9 cellular contexts compared by ENCODE assay signal in genomic region chr12:124387510-124387855, GRCh38.
DNase-seq lines count a peak whose midpoint lies in the region; ATAC-seq, FAIRE-seq and TF ChIP-seq lines count a peak whose summit lies in the region.
"Had no signal": no experiment of that assay in that cellular context is flagged by ENCODE, and none has a peak within 500 bp of the region (broad histone marks: within the 10 kb centered on the region; RNA-seq: fewer than 3 reads in every experiment).

No MANE protein-coding gene starts in this region.

- H3K36me3 ChIP-seq in K562 (ENCODE audit: control insufficient read depth, insufficient read depth, low read length), result peaks cover 30% of the 10 kb centered on the region; the same call in 1 of the 3 replicates

- H4K20me1 ChIP-seq in K562 (replicated peaks; ENCODE audit: control insufficient read depth, insufficient read depth, low read length), result no peaks in the 10 kb centered on the region; the same call in 1 of the 2 replicates

- no peaks in the 10 kb centered on the region for H3K27me3 ChIP-seq in K562 (ENCODE audit: control insufficient read depth in 2 of 2, insufficient read depth in 2 of 2, low read length in 2 of 2)

- no peaks in the 10 kb centered on the region for H3K9me3 ChIP-seq in K562 (replicated peaks; ENCODE audit: control insufficient read depth, insufficient read depth, low read depth, low read length)

- no peak overlapping the region for H3K9ac ChIP-seq in K562 (ENCODE audit: insufficient read depth in 1 of 2, low read depth in 2 of 2, low read length in 2 of 2)

- intact Hi-C loops in K562 (cut with micrococcal nuclease), result no loop called here
- intact Hi-C loops in activated CD8-positive, alpha-beta T cell treated with anti-CD3 and anti-CD28 coated beads for 36 hours (cut with micrococcal nuclease), result no loop called here

- WGBS in K562 (ENCODE audit: insufficient coverage, low coverage, missing lambda C conversion rate), result 96% methylated on average over 5 of the region's 22 CpGs

- no peaks in the 10 kb centered on the region for H3K79me2 ChIP-seq in K562 (ENCODE audit: control insufficient read depth, insufficient read depth, low read length)

- no peaks in the 10 kb centered on the region for H3K27me3 Mint-ChIP-seq in stimulated activated memory B cell treated with anti-CD40 and anti-IgM and Interleukin-4, amounts not matched to agents 10 μg/mL and 1 μg/mL and 100 μg/mL, for 72 hours
- no peaks in the 10 kb centered on the region for H3K27me3 Mint-ChIP-seq in activated CD8-positive, alpha-beta T cell treated with anti-CD3 and anti-CD28 coated beads for 36 hours

- H3K27ac Mint-ChIP-seq in stimulated activated memory B cell treated with anti-CD40 and anti-IgM and Interleukin-4, amounts not matched to agents 10 μg/mL and 1 μg/mL and 100 μg/mL, for 72 hours, result peak overlapping the region; percentile 19
- no peak overlapping the region for H3K27ac Mint-ChIP-seq in activated CD8-positive, alpha-beta T cell treated with anti-CD3 and anti-CD28 coated beads for 36 hours

- no peak overlapping the region for H3K4me3 Mint-ChIP-seq in stimulated activated memory B cell treated with anti-CD40 and anti-IgM and Interleukin-4, amounts not matched to agents 10 μg/mL and 1 μg/mL and 100 μg/mL, for 72 hours
- H3K4me3 Mint-ChIP-seq in activated CD8-positive, alpha-beta T cell treated with anti-CD3 and anti-CD28 coated beads for 36 hours, result no peak overlapping the region

- H3K27ac ChIP-seq in K562 (ENCODE audit: extremely low read depth, low read depth, low read length), result no peak overlapping the region

- H3K4me3 ChIP-seq in K562, result no peak overlapping the region

- peaks cover 49% of the 10 kb centered on the region for H3K4me1 Mint-ChIP-seq in stimulated activated memory B cell treated with anti-CD40 and anti-IgM and Interleukin-4, amounts not matched to agents 10 μg/mL and 1 μg/mL and 100 μg/mL, for 72 hours
- H3K4me1 Mint-ChIP-seq in activated CD8-positive, alpha-beta T cell treated with anti-CD3 and anti-CD28 coated beads for 36 hours (ENCODE audit: low read depth), result peaks cover 37% of the 10 kb centered on the region

- POLR2A ChIA-PET in K562 (lab: Yijun Ruan, JAX), result interaction anchor here (0.7 kb wide), 1 partner anchor 118 kb away, joined by 4 read pairs; no protein-coding TSS in a partner anchor
- POLR2A ChIA-PET in activated CD8-positive, alpha-beta T cell treated with anti-CD3 and anti-CD28 coated beads for 36 hours (lab: Charles Lee), result interaction anchor here (0.6 kb wide), 1 partner anchor 10 kb away, joined by 3 read pairs; no protein-coding TSS in a partner anchor

- no peak for TF ChIP-seq RAD21 in K562 (CRISPR knock-in tag; conservative IDR thresholded peaks at IDR 0.05 in 1 of 2, IDR thresholded peaks at IDR 0.05 in 1 of 2)

- CTCF ChIA-PET in K562 (lab: Yijun Ruan, JAX; ENCODE audit: low intra/inter-chr PET ratio), result no interaction called here
- CTCF ChIA-PET in activated CD8-positive, alpha-beta T cell treated with anti-CD3 and anti-CD28 coated beads for 36 hours (lab: Charles Lee), result interaction anchor here (0.7 kb wide), 1 partner anchor 380 kb away, joined by 3 read pairs; no protein-coding TSS in a partner anchor

- H3K4me2 ChIP-seq in K562 (ENCODE audit: insufficient read depth, low read length), result no peak overlapping the region

- TF ChIP-seq CTCF in K562 (IDR thresholded peaks at IDR 0.05 in 2 of 3, conservative IDR thresholded peaks at IDR 0.05 in 1 of 3; ENCODE audit: insufficient read depth in 2 of 3, low read depth in 1 of 3, low read length in 3 of 3), result no peak
- no peak for TF ChIP-seq CTCF in activated CD8-positive, alpha-beta T cell treated with anti-CD3 and anti-CD28 coated beads for 36 hours (IDR thresholded peaks at IDR 0.05)

- FAIRE-seq in K562 (lab: Jason Lieb, UNC), result no peak

- peak; percentile 1 for TF ChIP-seq POLR2A in GM19193 (IDR thresholded peaks at IDR 0.05; ENCODE audit: extremely low read depth, insufficient read depth, insufficient read length)
- no peak for TF ChIP-seq POLR2A in K562 (conservative IDR thresholded peaks at IDR 0.05)

- H3K9me1 ChIP-seq in K562 (ENCODE audit: control insufficient read depth, insufficient read depth, low read length), result no peaks in the 10 kb centered on the region

- no peak for TF ChIP-seq EP300 in K562 (IDR thresholded peaks at IDR 0.05; ENCODE audit: low read length)

- ATAC-seq in K562 (no peak), GM21717 (IDR thresholded peaks at IDR 0.05; ENCODE audit: unreplicated experiment) (no peak)
- no peak for ATAC-seq in stimulated activated memory B cell treated with anti-CD40 and anti-IgM and Interleukin-4, amounts not matched to agents 10 μg/mL and 1 μg/mL and 100 μg/mL, for 72 hours
- no peak for ATAC-seq in activated CD8-positive, alpha-beta T cell treated with anti-CD3 and anti-CD28 coated beads for 36 hours

- DNase-seq in K562 (ENCODE audit: extremely low read depth in 1 of 4, low spot score in 3 of 4), result no peak
- peak; percentile 17 for DNase-seq in kidney tubule cell (ENCODE audit: low spot score)
- no peak for DNase-seq in activated CD8-positive, alpha-beta T cell treated with anti-CD3 and anti-CD28 coated beads for 36 hours
- DNase-seq in GOT3 (lab: John Stamatoyannopoulos, UW), result no peak
- DNase-seq in EL, result no peak
- DNase-seq: DMS79 treated with DMSO at 0.1 percent for 48 hours had no signal

- no peak overlapping the region for H2AFZ ChIP-seq in K562 (ENCODE audit: low read depth, low read length)

- H3K4me1 ChIP-seq in K562 (replicated peaks in 1 of 2; ENCODE audit: control insufficient read depth in 2 of 2, insufficient read depth in 2 of 2, low read length in 2 of 2), result peaks cover 4 to 61% of the 10 kb centered on the region in 2 experiments

- H3K9me3 Mint-ChIP-seq in stimulated activated memory B cell treated with anti-CD40 and anti-IgM and Interleukin-4, amounts not matched to agents 10 μg/mL and 1 μg/mL and 100 μg/mL, for 72 hours, result no peaks in the 10 kb centered on the region
- no peaks in the 10 kb centered on the region for H3K9me3 Mint-ChIP-seq in activated CD8-positive, alpha-beta T cell treated with anti-CD3 and anti-CD28 coated beads for 36 hours

- H3K36me3 Mint-ChIP-seq in stimulated activated memory B cell treated with anti-CD40 and anti-IgM and Interleukin-4, amounts not matched to agents 10 μg/mL and 1 μg/mL and 100 μg/mL, for 72 hours, result peaks cover 7% of the 10 kb centered on the region
- peaks cover 2% of the 10 kb centered on the region for H3K36me3 Mint-ChIP-seq in activated CD8-positive, alpha-beta T cell treated with anti-CD3 and anti-CD28 coated beads for 36 hours (ENCODE audit: low read depth)

- BruUV-seq in K562 (replicated peaks; lab: Mats Ljungman, UMichigan), result no TSS peak

- in situ Hi-C loops in K562 (cut with MboI), result no loop called here

TF ChIP-seq in K562, 482 proteins besides CTCF, POLR2A, EP300 and RAD21:
- TF ChIP-seq POLR2G (IDR thresholded peaks at IDR 0.05; ENCODE audit: low read depth, low read length), result 0 out of 2 replicates have a peak, but pooled peaks have one; percentile 22
- TF ChIP-seq ZZZ3 (IDR thresholded peaks at IDR 0.05), result no peak
